ENCODE assay signal across 8 cellular contexts in genomic region chr2:40448476-40449079, GRCh38. TPM values are rescaled to one million over a fixed set of nuclear protein-coding genes. Genes with fewer than 3 reads are reported as not detected.
A peak's percentile ranks its signal among the peaks of the same experiment; 100 is the strongest.
DNase-seq lines count a peak whose midpoint lies in the region; ATAC-seq and TF ChIP-seq lines count a peak whose summit lies in the region.

No MANE protein-coding gene starts in this region.

- no peak overlapping the region for H3K27ac ChIP-seq in lower lobe of right lung

- no peak for ATAC-seq in activated CD8-positive, alpha-beta T cell treated with anti-CD3 and anti-CD28 coated beads for 36 hours
- no peak for ATAC-seq in lower lobe of right lung

- no peaks in the 10 kb centered on the region for H3K36me3 Mint-ChIP-seq in activated CD8-positive, alpha-beta T cell treated with anti-CD3 and anti-CD28 coated beads for 36 hours (ENCODE audit: low read depth)

- H3K9me3 Mint-ChIP-seq in activated CD8-positive, alpha-beta T cell treated with anti-CD3 and anti-CD28 coated beads for 36 hours: no peaks in the 10 kb centered on the region

- H3K4me3 Mint-ChIP-seq in activated CD8-positive, alpha-beta T cell treated with anti-CD3 and anti-CD28 coated beads for 36 hours: no peak overlapping the region

- no peaks in the 10 kb centered on the region for H3K9me3 ChIP-seq in lower lobe of right lung

- no peak overlapping the region for H3K4me3 ChIP-seq in lower lobe of right lung

- H3K27me3 Mint-ChIP-seq in activated CD8-positive, alpha-beta T cell treated with anti-CD3 and anti-CD28 coated beads for 36 hours: peaks cover 36% of the 10 kb centered on the region

- H3K4me1 ChIP-seq in lower lobe of right lung: peaks cover 29% of the 10 kb centered on the region

- no peaks in the 10 kb centered on the region for H3K27me3 ChIP-seq in lower lobe of right lung (ENCODE audit: low read depth)

- no peak overlapping the region for H3K27ac Mint-ChIP-seq in activated CD8-positive, alpha-beta T cell treated with anti-CD3 and anti-CD28 coated beads for 36 hours

- CTCF ChIA-PET in activated CD8-positive, alpha-beta T cell treated with anti-CD3 and anti-CD28 coated beads for 36 hours (lab: Charles Lee): interaction anchor here (0.9 kb wide), 1 partner anchor 106 kb away, joined by 4 read pairs; no protein-coding TSS in a partner anchor

- intact Hi-C loops in activated CD8-positive, alpha-beta T cell treated with anti-CD3 and anti-CD28 coated beads for 36 hours (cut with micrococcal nuclease): no loop called here
- intact Hi-C loops in lower lobe of right lung (cut with DNase I): no loop called here

- POLR2A ChIA-PET in activated CD8-positive, alpha-beta T cell treated with anti-CD3 and anti-CD28 coated beads for 36 hours (lab: Charles Lee): no interaction called here

- DNase-seq in NCI-H510A treated with DMSO at 0.1 percent for 48 hours (lab: John Stamatoyannopoulos, UW): peak; percentile 38
- DNase-seq in NCI-H510A (lab: John Stamatoyannopoulos, UW): no peak
- peak; percentile 34 for DNase-seq in NCI-H1092 (lab: John Stamatoyannopoulos, UW)
- DNase-seq in activated CD8-positive, alpha-beta T cell treated with anti-CD3 and anti-CD28 coated beads for 36 hours: peak; percentile 12
- no peak for DNase-seq in lower lobe of right lung
- no peak for DNase-seq in mesenteric fat pad (ENCODE audit: low spot score)
- no peak for DNase-seq in ureter (ENCODE audit: low spot score)
- no peak for DNase-seq in HuH-7.5 (ENCODE audit: low spot score)

- H3K36me3 ChIP-seq in lower lobe of right lung: no peaks in the 10 kb centered on the region

- TF ChIP-seq CTCF in activated CD8-positive, alpha-beta T cell treated with anti-CD3 and anti-CD28 coated beads for 36 hours (IDR thresholded peaks at IDR 0.05): peak; percentile 33
- TF ChIP-seq CTCF in lower lobe of right lung (IDR thresholded peaks at IDR 0.05): peak; percentile 41

- peaks cover 23% of the 10 kb centered on the region for H3K4me1 Mint-ChIP-seq in activated CD8-positive, alpha-beta T cell treated with anti-CD3 and anti-CD28 coated beads for 36 hours (ENCODE audit: low read depth)

RNA-seq across cellular contexts. Expression of gene SLC8A1, which starts 3.3 kb away (rescaled TPM):
- total RNA-seq in activated CD8-positive, alpha-beta T cell treated with anti-CD3 and anti-CD28 coated beads for 36 hours: under 1 TPM; 0.23 to 0.34 TPM
- total RNA-seq in lower lobe of right lung (58.5 TPM), mesenteric fat pad (18.5 TPM), ureter (116 TPM)

Comparison
In these comparisons a context has a peak if more than half of its experiments do, and no peak if none do; other contexts are left out.
1. DNase-seq: peak in NCI-H510A treated with DMSO at 0.1 percent for 48 hours (single experiment), NCI-H1092 (single experiment) and activated CD8-positive, alpha-beta T cell treated with anti-CD3 and anti-CD28 coated beads for 36 hours (single experiment); none in NCI-H510A (single experiment), lower lobe of right lung (single experiment), mesenteric fat pad (single experiment), ureter (single experiment) and HuH-7.5 (single experiment).
2. RNA of gene SLC8A1, which starts 3.3 kb away (total RNA-seq): 116 TPM in ureter (single experiment), 58.5 TPM in lower lobe of right lung (single experiment) and 18.5 TPM in mesenteric fat pad (single experiment); 0.23 to 0.34 TPM in activated CD8-positive, alpha-beta T cell treated with anti-CD3 and anti-CD28 coated beads for 36 hours; every median in the first group is over 10 times any median in the second.